27 cellular contexts compared by ENCODE assay signal in the genomic region with DNA sequence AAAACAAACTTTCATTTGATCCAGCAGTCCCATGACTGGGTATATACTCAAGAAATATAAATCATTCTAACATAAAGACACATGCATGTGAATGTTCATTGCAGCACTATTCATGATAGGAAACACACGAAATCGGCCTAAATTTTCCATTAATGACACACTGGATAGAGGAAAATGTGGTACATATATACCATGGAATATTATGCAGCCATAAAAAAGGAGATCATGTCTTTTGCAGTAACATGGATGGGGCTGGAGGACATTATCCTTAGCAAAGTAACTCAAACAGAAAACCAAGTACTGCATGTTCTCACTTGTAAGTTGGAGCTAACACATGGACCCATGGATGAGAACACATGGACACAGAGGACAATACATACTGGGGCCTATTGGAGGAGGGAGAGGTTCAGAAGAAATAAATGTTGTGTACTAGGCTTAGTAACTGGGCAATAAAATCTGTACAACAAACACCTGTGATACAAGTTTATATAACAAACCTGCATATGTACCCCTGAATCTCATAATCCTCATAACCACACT.
"Had no signal": no experiment of that assay in that cellular context is flagged by ENCODE, and none has a peak within 500 bp of the region (broad histone marks: within the 10 kb centered on the region; RNA-seq: fewer than 3 reads in every experiment).

No MANE protein-coding gene starts in this region.

- ATAC-seq: naive thymus-derived CD8-positive, alpha-beta T cell; natural killer cell treated with Interleukin-12 subunit alpha and Interleukin-12 subunit beta and Interleukin-15 and Interleukin-18, amount 100 ng/mL, for 72 hours; pancreas; psoas muscle; right cardiac atrium; sciatic nerve; stimulated activated effector memory CD8-positive, alpha-beta T cell treated with anti-CD3 and anti-CD28 coated beads, Interleukin-12 subunit alpha, Interleukin-12 subunit beta, amount 100 ng/mL, for 72 hours; stimulated activated naive B cell treated with anti-CD40 and anti-IgM and Interleukin-4, amounts not matched to agents 10 μg/mL and 1 μg/mL and 100 μg/mL, for 72 hours had no signal

- FAIRE-seq: pancreas, urothelium cell line had no signal

- H3K36me3 ChIP-seq: neutrophil, pancreas, spleen, stomach, thoracic aorta, thyroid gland, tibial nerve, upper lobe of left lung, vagina had no signal

- H3K27ac ChIP-seq: neutrophil, pancreas, psoas muscle, skin epidermis, spleen, stomach, thoracic aorta, thyroid gland, tibial nerve, upper lobe of left lung, vagina had no signal

- H3K9me3 ChIP-seq: neutrophil, pancreas, stomach, thoracic aorta, thyroid gland, upper lobe of left lung, vagina had no signal

- H3K4me3 ChIP-seq: pancreas, psoas muscle, skin epidermis, smooth muscle cell, spleen, stomach, thoracic aorta, thyroid gland, tibial nerve, upper lobe of left lung, vagina had no signal

- H3K27me3 ChIP-seq: neutrophil, pancreas, spleen, stomach, thyroid gland, tibial nerve, upper lobe of left lung, vagina had no signal

- H3K4me1 ChIP-seq: pancreas, psoas muscle, spleen, thyroid gland, tibial nerve, upper lobe of left lung, vagina had no signal

- H3K4me2 ChIP-seq: smooth muscle cell had no signal

- DNase-seq: naive thymus-derived CD8-positive, alpha-beta T cell; nephron progenitor cell; nucleus accumbens; pancreas; psoas muscle; right cardiac atrium; spleen; stimulated activated CD4-positive, alpha-beta T cell treated with anti-CD3 and anti-CD28 coated beads, Interleukin-12 subunit alpha, Interleukin-12 subunit beta, amount 100 ng/mL, for 4 hours; stimulated activated CD4-positive, alpha-beta T cell treated with anti-CD3 and anti-CD28 coated beads, Interleukin-2, amount 100 ng/mL, for 24 hours; stimulated activated CD4-positive, alpha-beta T cell treated with anti-CD3 and anti-CD28 coated beads, Interleukin-2, amount 100 ng/mL, for 48 hours; stimulated activated CD4-positive, alpha-beta T cell treated with anti-CD3 and anti-CD28 coated beads, Interleukin-4, amount 100 ng/mL, for 24 hours; stimulated activated naive B cell treated with anti-CD40 and anti-IgM and Interleukin-4, amounts not matched to agents 10 μg/mL and 1 μg/mL and 100 μg/mL, for 72 hours; stimulated activated naive CD4-positive, alpha-beta T cell treated with Interleukin-2 at 50 U/mL for 16 hours; stomach; thyroid gland; trophoblast cell; upper lobe of left lung had no signal
